ENCODE assay signal across 5 cellular contexts in the genomic region with DNA sequence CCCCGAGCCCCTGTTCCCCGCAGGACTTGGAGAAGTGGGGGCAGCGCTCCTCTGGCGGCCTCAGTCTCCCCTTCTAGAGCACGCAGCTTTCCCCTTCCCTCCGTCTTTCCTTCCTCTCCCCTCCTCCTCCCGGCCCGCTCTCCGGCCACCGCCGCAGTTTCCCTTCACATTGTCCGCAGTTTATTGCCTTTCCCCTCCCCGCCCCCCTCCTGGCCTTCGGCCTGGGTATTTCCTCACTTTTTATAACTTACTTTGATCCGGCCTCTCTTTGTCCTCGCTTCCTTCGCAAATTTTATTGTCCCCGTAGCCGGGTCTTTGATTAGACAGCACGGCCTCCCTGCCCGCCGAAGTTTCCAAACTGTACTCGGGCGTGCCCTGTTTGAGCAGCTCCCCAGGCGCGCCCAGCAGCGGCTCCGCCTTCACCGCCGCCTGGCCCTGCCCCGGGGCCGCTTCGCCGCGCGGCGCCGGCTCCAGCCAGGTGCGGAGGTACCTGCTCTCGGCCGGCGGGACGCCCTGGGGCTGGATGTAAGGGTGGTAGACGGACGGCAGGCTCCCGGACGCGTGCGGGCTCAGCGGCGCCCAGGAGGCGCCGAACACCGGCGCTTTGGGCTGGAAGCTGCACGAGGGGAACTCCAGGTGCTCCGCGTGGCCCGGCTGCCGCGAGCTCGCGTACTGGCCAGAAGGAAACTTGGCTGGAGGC. TPM values are rescaled to one million over a fixed set of nuclear protein-coding genes. Genes with fewer than 3 reads are reported as not detected.
DNase-seq lines count a peak whose midpoint lies in the region; ATAC-seq and TF ChIP-seq lines count a peak whose summit lies in the region.

No MANE protein-coding gene starts in this region.

- WGBS in right lobe of liver (ENCODE audit: insufficient coverage, low coverage, low lambda C conversion rate, missing lambda C conversion rate) = 2% methylated on average over 37 of the region's 63 CpGs

- H3K36me3 ChIP-seq in right lobe of liver = no peaks in the 10 kb centered on the region

- H3K9me3 Mint-ChIP-seq in activated T-cell treated with anti-CD3 and anti-CD28 coated beads, Interleukin-2, amount 50 U/mL, for 24 hours = no peaks in the 10 kb centered on the region

- intact Hi-C loops in right lobe of liver (cut with DNase I) = no loop called here

- peaks cover 35 to 72% of the 10 kb centered on the region in 2 donors for H3K27me3 ChIP-seq in right lobe of liver

- DNase-seq in Jurkat, Clone E6-1 (ENCODE audit: low read depth, low spot score) = no peak
- DNase-seq in activated T-cell treated with anti-CD3 and anti-CD28 coated beads, Interleukin-2, amount 50 U/mL, for 24 hours = peak; percentile 77
- DNase-seq in right lobe of liver (no peak), GOT3 (lab: John Stamatoyannopoulos, UW) (no peak)

- TF ChIP-seq POLR2A in right lobe of liver (IDR thresholded peaks at IDR 0.05) = no peak

- H3K4me3 ChIP-seq in Jurkat, Clone E6-1 (ENCODE audit: low read length) = peak overlapping the region; percentile 37
- peak overlapping the region in 2 of 3 donors; percentile 9 to 31 for H3K4me3 ChIP-seq in right lobe of liver

- no peaks in the 10 kb centered on the region for H3K9me3 ChIP-seq in right lobe of liver

- peak overlapping the region; percentile 80 for H3K4me3 Mint-ChIP-seq in activated T-cell treated with anti-CD3 and anti-CD28 coated beads, Interleukin-2, amount 50 U/mL, for 24 hours

- H3K27ac ChIP-seq in right lobe of liver = no peak overlapping the region

- H3K4me1 Mint-ChIP-seq in activated T-cell treated with anti-CD3 and anti-CD28 coated beads, Interleukin-2, amount 50 U/mL, for 24 hours (ENCODE audit: low read depth) = peaks cover 10% of the 10 kb centered on the region

- no peak for TF ChIP-seq CTCF in right lobe of liver (IDR thresholded peaks at IDR 0.05)

- peak; percentile 54 to 60 (median 56) for ATAC-seq in right lobe of liver
- no peak for ATAC-seq in GM19035 (IDR thresholded peaks at IDR 0.05; ENCODE audit: unreplicated experiment)

- H3K36me3 Mint-ChIP-seq in activated T-cell treated with anti-CD3 and anti-CD28 coated beads, Interleukin-2, amount 50 U/mL, for 24 hours (ENCODE audit: low read depth) = no peaks in the 10 kb centered on the region

- peaks cover 90% of the 10 kb centered on the region for H3K27me3 Mint-ChIP-seq in activated T-cell treated with anti-CD3 and anti-CD28 coated beads, Interleukin-2, amount 50 U/mL, for 24 hours

- peaks cover 0 to 17% (median 2%) of the 10 kb centered on the region in 4 donors for H3K4me1 ChIP-seq in right lobe of liver

- H3K27ac Mint-ChIP-seq in activated T-cell treated with anti-CD3 and anti-CD28 coated beads, Interleukin-2, amount 50 U/mL, for 24 hours = no peak overlapping the region

RNA-seq across cellular contexts. Expression of a gene that starts 0.5 kb away (rescaled TPM):
- not detected for polyA plus RNA-seq in Jurkat, Clone E6-1 (2012; ENCODE audit: insufficient read depth, insufficient read length)
- total RNA-seq in right lobe of liver = not detected

RNA-seq across cellular contexts. Expression of a gene that starts 10.6 kb away (rescaled TPM):
- polyA plus RNA-seq in Jurkat, Clone E6-1 (2012; ENCODE audit: insufficient read depth, insufficient read length) = not detected
- total RNA-seq in right lobe of liver = not detected

RNA-seq across cellular contexts. Expression of a gene that starts 14.8 kb away (rescaled TPM):
- 19.8 TPM for polyA plus RNA-seq in Jurkat, Clone E6-1 (2012; ENCODE audit: insufficient read depth, insufficient read length)
- total RNA-seq in right lobe of liver = under 1 TPM in 4 of 6 experiments, not detected in 2; 0.16 to 0.79 (median 0.30) TPM

RNA-seq across cellular contexts. Expression of a gene that starts 20.9 kb away (rescaled TPM):
- polyA plus RNA-seq in Jurkat, Clone E6-1 (2012; ENCODE audit: insufficient read depth, insufficient read length) = not detected
- total RNA-seq in right lobe of liver = under 1 TPM; 0.18 to 0.83 (median 0.56) TPM

RNA-seq across cellular contexts. Expression of a gene that starts 32.1 kb away (rescaled TPM):
- polyA plus RNA-seq in Jurkat, Clone E6-1 (2012; ENCODE audit: insufficient read depth, insufficient read length) = not detected
- under 1 TPM in 5 of 6 experiments, not detected in 1; 0.11 to 0.29 (median 0.19) TPM for total RNA-seq in right lobe of liver
